Comparison of ENCODE assay signal across 34 cellular contexts in the genomic region with DNA sequence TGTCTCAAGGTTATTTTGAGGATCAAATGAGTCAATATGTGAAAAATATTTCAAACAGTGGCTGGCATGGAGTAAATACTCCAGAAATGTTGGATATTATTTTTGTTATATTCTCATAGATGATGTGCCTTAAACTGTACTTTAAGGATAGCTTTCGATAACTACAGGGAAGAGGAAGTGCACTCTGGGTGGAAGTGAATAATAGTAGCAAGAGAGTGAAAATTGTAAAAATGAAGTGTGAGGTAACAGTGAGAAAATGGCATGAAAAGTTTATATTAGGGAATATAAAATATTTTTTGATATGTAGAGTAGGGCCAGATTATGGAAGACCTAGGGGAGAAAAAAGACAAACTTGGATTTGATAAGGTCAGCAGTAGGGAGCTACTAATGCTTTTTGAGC.
"Had no signal": no experiment of that assay in that cellular context is flagged by ENCODE, and none has a peak within 500 bp of the region (broad histone marks: within the 10 kb centered on the region; RNA-seq: fewer than 3 reads in every experiment).

No MANE protein-coding gene starts in this region.

- H3K27me3 Mint-ChIP-seq: activated CD4-positive, alpha-beta memory T cell treated with anti-CD3 and anti-CD28 coated beads for 36 hours; activated CD4-positive, alpha-beta T cell treated with anti-CD3 and anti-CD28 coated beads for 36 hours; activated CD4-positive, alpha-beta T cell treated with anti-CD3 and anti-CD28 coated beads, Interleukin-2, amount 10 ng/mL, durations not matched to agents 24 days and 14 days; activated CD8-positive, alpha-beta memory T cell treated with anti-CD3 and anti-CD28 coated beads, Interleukin-2, amount 10 ng/mL, durations not matched to agents 7 days and 5 days; activated naive CD4-positive, alpha-beta T cell treated with anti-CD3 and anti-CD28 coated beads, Interleukin-2, amount 10 ng/mL, durations not matched to agents 7 days and 5 days; activated naive CD8-positive, alpha-beta T cell treated with anti-CD3 and anti-CD28 coated beads, Interleukin-2, amount 10 ng/mL, durations not matched to agents 7 days and 5 days; activated T-cell treated with anti-CD3 and anti-CD28 coated beads, Interleukin-2, amount 50 U/mL, for 24 hours; brain; central memory CD8-positive, alpha-beta T cell; effector memory CD8-positive, alpha-beta T cell; T-helper 17 cell had no signal

- H3K27me3 ChIP-seq: ascending aorta, breast epithelium, cardiac muscle cell, esophagus squamous epithelium, gastroesophageal sphincter, heart right ventricle, hepatocyte had no signal

- H2AFZ ChIP-seq: hepatocyte had no signal

- H3K79me2 ChIP-seq: hepatocyte had no signal

- H3K4me1 ChIP-seq: breast epithelium, esophagus squamous epithelium had no signal

- H3K4me1 Mint-ChIP-seq: activated naive CD8-positive, alpha-beta T cell treated with anti-CD3 and anti-CD28 coated beads, Interleukin-2, amount 10 ng/mL, durations not matched to agents 7 days and 5 days had no signal

- ATAC-seq: activated CD4-positive, alpha-beta T cell treated with anti-CD3 and anti-CD28 coated beads for 36 hours; activated CD8-positive, alpha-beta memory T cell treated with anti-CD3 and anti-CD28 coated beads, Interleukin-2, amount 10 ng/mL, durations not matched to agents 7 days and 5 days; activated CD8-positive, alpha-beta T cell treated with anti-CD3 and anti-CD28 coated beads, Interleukin-2, amount 10 ng/mL, durations not matched to agents 7 days and 5 days; activated naive CD4-positive, alpha-beta T cell treated with anti-CD3 and anti-CD28 coated beads, Interleukin-2, amount 50 U/mL, for 72 hours; activated T-cell treated with anti-CD3 and anti-CD28 coated beads, Interleukin-2, amount 50 U/mL, for 72 hours; effector memory CD8-positive, alpha-beta T cell; gastroesophageal sphincter; heart right ventricle; T-helper 17 cell had no signal

- H3K9me3 ChIP-seq: ascending aorta, breast epithelium, esophagus squamous epithelium, gastroesophageal sphincter had no signal

- H3K36me3 ChIP-seq: ascending aorta, breast epithelium, cardiac muscle cell, esophagus squamous epithelium, gastroesophageal sphincter, heart right ventricle, WERI-Rb-1 had no signal

- H3K36me3 Mint-ChIP-seq: activated naive CD4-positive, alpha-beta T cell treated with anti-CD3 and anti-CD28 coated beads, Interleukin-2, amount 10 ng/mL, durations not matched to agents 7 days and 5 days; brain had no signal

- H3K27ac Mint-ChIP-seq: activated CD4-positive, alpha-beta memory T cell treated with anti-CD3 and anti-CD28 coated beads for 36 hours; activated CD4-positive, alpha-beta T cell treated with anti-CD3 and anti-CD28 coated beads for 36 hours; activated CD4-positive, alpha-beta T cell treated with anti-CD3 and anti-CD28 coated beads, Interleukin-2, amount 10 ng/mL, durations not matched to agents 24 days and 14 days; activated CD8-positive, alpha-beta memory T cell treated with anti-CD3 and anti-CD28 coated beads, Interleukin-2, amount 10 ng/mL, durations not matched to agents 7 days and 5 days; activated CD8-positive, alpha-beta T cell treated with anti-CD3 and anti-CD28 coated beads, Interleukin-2, amount 10 ng/mL, durations not matched to agents 7 days and 5 days; activated naive CD4-positive, alpha-beta T cell treated with anti-CD3 and anti-CD28 coated beads, Interleukin-2, amount 10 ng/mL, durations not matched to agents 7 days and 5 days; activated naive CD4-positive, alpha-beta T cell treated with anti-CD3 and anti-CD28 coated beads, Interleukin-2, amount 50 U/mL, for 72 hours; activated naive CD8-positive, alpha-beta T cell treated with anti-CD3 and anti-CD28 coated beads, Interleukin-2, amount 10 ng/mL, durations not matched to agents 7 days and 5 days; activated T-cell treated with anti-CD3 and anti-CD28 coated beads, Interleukin-2, amount 50 U/mL, for 24 hours; activated T-cell treated with anti-CD3 and anti-CD28 coated beads, Interleukin-2, amount 50 U/mL, for 72 hours; brain; effector memory CD8-positive, alpha-beta T cell; T-helper 17 cell; T-helper 2 cell treated with Interferon-gamma antibody and Interleukin-4, amounts not matched to agents 5 μg/mL and 100 μg/mL, for 36 hours had no signal

- H3K9me3 Mint-ChIP-seq: activated CD4-positive, alpha-beta memory T cell treated with anti-CD3 and anti-CD28 coated beads for 36 hours; activated CD4-positive, alpha-beta T cell treated with anti-CD3 and anti-CD28 coated beads, Interleukin-2, amount 10 ng/mL, durations not matched to agents 24 days and 14 days; activated naive CD4-positive, alpha-beta T cell treated with anti-CD3 and anti-CD28 coated beads, Interleukin-2, amount 10 ng/mL, durations not matched to agents 7 days and 5 days; activated naive CD4-positive, alpha-beta T cell treated with anti-CD3 and anti-CD28 coated beads, Interleukin-2, amount 50 U/mL, for 72 hours; activated naive CD8-positive, alpha-beta T cell treated with anti-CD3 and anti-CD28 coated beads, Interleukin-2, amount 10 ng/mL, durations not matched to agents 7 days and 5 days; activated T-cell treated with anti-CD3 and anti-CD28 coated beads, Interleukin-2, amount 50 U/mL, for 24 hours; central memory CD8-positive, alpha-beta T cell; T-helper 2 cell treated with Interferon-gamma antibody and Interleukin-4, amounts not matched to agents 5 μg/mL and 100 μg/mL, for 36 hours had no signal

- H3K4me2 ChIP-seq: hepatocyte had no signal

- H3K27ac ChIP-seq: ascending aorta, breast epithelium, cardiac muscle cell, epithelial cell of prostate, esophagus squamous epithelium, gastroesophageal sphincter, heart right ventricle, hepatocyte, WERI-Rb-1 had no signal

- DNase-seq: activated CD4-positive, alpha-beta memory T cell treated with anti-CD3 and anti-CD28 coated beads for 36 hours; activated CD4-positive, alpha-beta T cell treated with anti-CD3 and anti-CD28 coated beads for 36 hours; activated CD4-positive, alpha-beta T cell treated with anti-CD3 and anti-CD28 coated beads, Interleukin-2, amount 10 ng/mL, durations not matched to agents 24 days and 14 days; activated CD4-positive, CD25-positive, alpha-beta regulatory T cell; activated CD4-positive, CD25-positive, alpha-beta regulatory T cell treated with anti-CD3 and anti-CD28 coated beads, Interleukin-2, amount 50 U/mL, for 72 hours; activated CD8-positive, alpha-beta memory T cell treated with anti-CD3 and anti-CD28 coated beads, Interleukin-2, amount 10 ng/mL, durations not matched to agents 7 days and 5 days; activated CD8-positive, alpha-beta memory T cell treated with anti-CD3 and anti-CD28 coated beads, Interleukin-2, amount 50 U/mL, for 4 hours; activated CD8-positive, alpha-beta T cell treated with anti-CD3 and anti-CD28 coated beads, Interleukin-2, amount 10 ng/mL, durations not matched to agents 7 days and 5 days; activated gamma-delta T cell; activated naive CD4-positive, alpha-beta T cell; activated naive CD4-positive, alpha-beta T cell treated with anti-CD3 and anti-CD28 coated beads, Interleukin-2, amount 10 ng/mL, durations not matched to agents 7 days and 5 days; activated naive CD8-positive, alpha-beta T cell treated with anti-CD3 and anti-CD28 coated beads, Interleukin-2, amount 10 ng/mL, durations not matched to agents 7 days and 5 days; activated T-cell treated with anti-CD3 and anti-CD28 coated beads, Interleukin-2, amount 50 U/mL, for 24 hours; activated T-cell treated with anti-CD3 and anti-CD28 coated beads, Interleukin-2, amount 50 U/mL, for 72 hours; cortex of kidney; dermis blood vessel endothelial cell; effector CD4-positive, alpha-beta T cell; effector memory CD8-positive, alpha-beta T cell; esophagus squamous epithelium; foreskin melanocyte; heart right ventricle; T-helper 17 cell; T1000; WERI-Rb-1 had no signal

- H3K4me3 ChIP-seq: ascending aorta, breast epithelium, cardiac muscle cell, esophagus squamous epithelium, gastroesophageal sphincter, heart right ventricle, hepatocyte had no signal

- H3K4me3 Mint-ChIP-seq: activated CD4-positive, alpha-beta memory T cell treated with anti-CD3 and anti-CD28 coated beads for 36 hours; activated CD4-positive, alpha-beta T cell treated with anti-CD3 and anti-CD28 coated beads for 36 hours; activated CD4-positive, alpha-beta T cell treated with anti-CD3 and anti-CD28 coated beads, Interleukin-2, amount 10 ng/mL, durations not matched to agents 24 days and 14 days; activated CD8-positive, alpha-beta memory T cell treated with anti-CD3 and anti-CD28 coated beads, Interleukin-2, amount 10 ng/mL, durations not matched to agents 7 days and 5 days; activated CD8-positive, alpha-beta T cell treated with anti-CD3 and anti-CD28 coated beads, Interleukin-2, amount 10 ng/mL, durations not matched to agents 7 days and 5 days; activated naive CD4-positive, alpha-beta T cell treated with anti-CD3 and anti-CD28 coated beads, Interleukin-2, amount 10 ng/mL, durations not matched to agents 7 days and 5 days; activated naive CD8-positive, alpha-beta T cell treated with anti-CD3 and anti-CD28 coated beads, Interleukin-2, amount 10 ng/mL, durations not matched to agents 7 days and 5 days; activated T-cell treated with anti-CD3 and anti-CD28 coated beads, Interleukin-2, amount 50 U/mL, for 24 hours; activated T-cell treated with anti-CD3 and anti-CD28 coated beads, Interleukin-2, amount 50 U/mL, for 72 hours; brain; central memory CD8-positive, alpha-beta T cell; effector memory CD8-positive, alpha-beta T cell; T-helper 17 cell; T-helper 2 cell treated with Interferon-gamma antibody and Interleukin-4, amounts not matched to agents 5 μg/mL and 100 μg/mL, for 36 hours had no signal
